ENCODE assay signal across 9 cellular contexts in genomic region chr2:28662044-28662443, GRCh38.
DNase-seq lines count a peak whose midpoint lies in the region; ATAC-seq and TF ChIP-seq lines count a peak whose summit lies in the region.
"Had no signal": no experiment of that assay in that cellular context is flagged by ENCODE, and none has a peak within 500 bp of the region (broad histone marks: within the 10 kb centered on the region; RNA-seq: fewer than 3 reads in every experiment).

No MANE protein-coding gene starts in this region.

- no peak overlapping the region for H2AFZ ChIP-seq in osteoblast (ENCODE audit: low read length)

- peaks cover 2% of the 10 kb centered on the region for H4K20me1 ChIP-seq in osteoblast (ENCODE audit: insufficient read depth, low read length)

- TF ChIP-seq CTCF in heart right ventricle (IDR thresholded peaks at IDR 0.05) = no peak
- no peak for TF ChIP-seq CTCF in osteoblast (IDR thresholded peaks at IDR 0.05; ENCODE audit: extremely low read depth, low read depth, low read length)

- no peak overlapping the region for H3K4me3 Mint-ChIP-seq in stimulated activated memory B cell treated with anti-CD40 and anti-IgM and Interleukin-4, amounts not matched to agents 10 μg/mL and 1 μg/mL and 100 μg/mL, for 72 hours

- no peaks in the 10 kb centered on the region for H3K27me3 Mint-ChIP-seq in stimulated activated memory B cell treated with anti-CD40 and anti-IgM and Interleukin-4, amounts not matched to agents 10 μg/mL and 1 μg/mL and 100 μg/mL, for 72 hours

- H3K27ac ChIP-seq in heart right ventricle (peak overlapping the region; percentile 18 to 82 (median 64)), epithelial cell of prostate (peak overlapping the region; percentile 83), osteoblast (ENCODE audit: low read depth, low read length) (peak overlapping the region; percentile 75), aorta (ENCODE audit: low read depth in 1 of 2, low read length in 2 of 2) (peak overlapping the region; percentile 59 to 94)

- no peak for ATAC-seq in heart right ventricle
- no peak for ATAC-seq in Right ventricle myocardium superior (ENCODE audit: poor library complexity)
- ATAC-seq in aorta (ENCODE audit: low FRiP score) = peak; percentile 1
- ATAC-seq in stimulated activated memory B cell treated with anti-CD40 and anti-IgM and Interleukin-4, amounts not matched to agents 10 μg/mL and 1 μg/mL and 100 μg/mL, for 72 hours = no peak

- H3K4me1 ChIP-seq in heart right ventricle = peaks cover 11 to 65% (median 57%) of the 10 kb centered on the region in 9 donors
- H3K4me1 ChIP-seq in osteoblast (ENCODE audit: insufficient read depth, low read length) = peaks cover 48% of the 10 kb centered on the region
- peaks cover 0 to 9% of the 10 kb centered on the region in 2 donors for H3K4me1 ChIP-seq in aorta (ENCODE audit: control insufficient read depth in 1 of 2, insufficient read depth in 2 of 2, low read length in 2 of 2)

- H3K79me2 ChIP-seq in osteoblast (ENCODE audit: insufficient read depth, low read length) = no peaks in the 10 kb centered on the region

- no peaks in the 10 kb centered on the region for H3K4me1 Mint-ChIP-seq in stimulated activated memory B cell treated with anti-CD40 and anti-IgM and Interleukin-4, amounts not matched to agents 10 μg/mL and 1 μg/mL and 100 μg/mL, for 72 hours

- intact Hi-C loops in heart right ventricle (cut with DNase I) (loop anchor here in 3 of 10 donors (2.0 to 10.0 kb wide), 4 partner anchors 35 to 90 kb away; partner anchors contain the start of gene PPP1CB (in 2 of the 3)), Right ventricle myocardium superior (cut with DNase I) (no loop called here), aorta (cut with DNase I) (loop anchor here (2.0 to 5.0 kb wide), 6 partner anchors 35 to 90 kb away; partner anchors contain the start of gene PPP1CB (in 2 of the 2))

- H3K4me2 ChIP-seq in osteoblast (ENCODE audit: insufficient read depth, low read length) = peak overlapping the region; percentile 46

- H3K4me3 ChIP-seq in heart right ventricle (no peak overlapping the region), osteoblast (ENCODE audit: insufficient read depth, low read length) (no peak overlapping the region), aorta (ENCODE audit: low read length in 2 of 2) (no peak overlapping the region)

- H3K9me3 Mint-ChIP-seq in stimulated activated memory B cell treated with anti-CD40 and anti-IgM and Interleukin-4, amounts not matched to agents 10 μg/mL and 1 μg/mL and 100 μg/mL, for 72 hours = no peaks in the 10 kb centered on the region

- H3K27me3 ChIP-seq in heart right ventricle (no peaks in the 10 kb centered on the region), osteoblast (ENCODE audit: insufficient read depth, low read length) (no peaks in the 10 kb centered on the region), aorta (ENCODE audit: control insufficient read depth in 1 of 2, insufficient read depth in 2 of 2, low read length in 1 of 2) (no peaks in the 10 kb centered on the region)

- H3K36me3 ChIP-seq in heart right ventricle (no peaks in the 10 kb centered on the region), osteoblast (ENCODE audit: insufficient read depth, low read length) (no peaks in the 10 kb centered on the region), aorta (ENCODE audit: control insufficient read depth in 1 of 2, insufficient read depth in 2 of 2, low read length in 1 of 2) (no peaks in the 10 kb centered on the region)

- H3K36me3 Mint-ChIP-seq in stimulated activated memory B cell treated with anti-CD40 and anti-IgM and Interleukin-4, amounts not matched to agents 10 μg/mL and 1 μg/mL and 100 μg/mL, for 72 hours = no peaks in the 10 kb centered on the region

- H3K27ac Mint-ChIP-seq in stimulated activated memory B cell treated with anti-CD40 and anti-IgM and Interleukin-4, amounts not matched to agents 10 μg/mL and 1 μg/mL and 100 μg/mL, for 72 hours = no peak overlapping the region

- H3K9me3 ChIP-seq in heart right ventricle (peaks cover 0 to 3% (median 0%) of the 10 kb centered on the region in 11 donors), osteoblast (ENCODE audit: low read depth, low read length) (no peaks in the 10 kb centered on the region), aorta (ENCODE audit: control insufficient read depth, low read length) (no peaks in the 10 kb centered on the region)

- no peak for DNase-seq in heart right ventricle
- no peak for DNase-seq in Right ventricle myocardium superior
- DNase-seq in epithelial cell of prostate (ENCODE audit: low read depth, low spot score) = peak; percentile 64
- no peak for DNase-seq in osteoblast (ENCODE audit: insufficient read length, low spot score, missing footprints)
- no peak for DNase-seq in aorta
- DNase-seq in activated T-cell treated with anti-CD3 and anti-CD28 coated beads for 4 hours = no peak
- DNase-seq in stimulated activated CD8-positive, alpha-beta memory T cell treated with anti-CD3 and anti-CD28 coated beads, Interleukin-4, amount 100 ng/mL, for 48 hours = no peak
- DNase-seq: NCI-H1417 treated with DMSO at 0.1 percent for 48 hours had no signal

- whole genome bisulfite sequencing in heart right ventricle, 2 donors = 71 to 73% methylated on average over 1 of the region's 1 CpG
- WGBS in aorta, 2 donors = 0 to 7% methylated on average over 1 of the region's 1 CpG
